In genomic region chr16:85254921-85255320, GRCh38 we compare ENCODE assay signal across 35 cellular contexts.
DNase-seq lines count a peak whose midpoint lies in the region; ATAC-seq, FAIRE-seq and TF ChIP-seq lines count a peak whose summit lies in the region.
"Had no signal": no experiment of that assay in that cellular context is flagged by ENCODE, and none has a peak within 500 bp of the region (broad histone marks: within the 10 kb centered on the region; RNA-seq: fewer than 3 reads in every experiment).

No MANE protein-coding gene starts in this region.

- no peak overlapping the region for H3K23ac ChIP-seq in neuronal stem cell (ENCODE audit: low read depth, low read length, poor library complexity)

- H3K9ac ChIP-seq in BLaER1 (no peak overlapping the region), K562 (ENCODE audit: insufficient read depth in 1 of 2, low read depth in 2 of 2, low read length in 2 of 2) (no peak overlapping the region), neuronal stem cell (ENCODE audit: low read depth, low read length, poor library complexity) (no peak overlapping the region)
- H3K9ac ChIP-seq: BLaER1 treated with 17β-estradiol and CSF1 and Interleukin-3, amounts not matched to agents 10 nM and 100 nM had no signal

- H2AFZ ChIP-seq in K562 (ENCODE audit: low read depth, low read length) (no peak overlapping the region), neuronal stem cell (ENCODE audit: low read length) (no peak overlapping the region)

- H3K4me1 Mint-ChIP-seq in CD14-positive monocyte = peaks cover 1% of the 10 kb centered on the region
- H3K4me1 Mint-ChIP-seq: CD4-positive, alpha-beta memory T cell; CD4-positive, CD25-positive, alpha-beta regulatory T cell; CD8-positive, alpha-beta memory T cell had no signal

- H3K27ac Mint-ChIP-seq in CD14-positive monocyte = no peak overlapping the region
- H3K27ac Mint-ChIP-seq: B cell; CD4-positive, alpha-beta memory T cell; CD4-positive, alpha-beta T cell; CD8-positive, alpha-beta memory T cell; CD8-positive, alpha-beta T cell had no signal

- intact Hi-C loops in K562 (cut with micrococcal nuclease) (no loop called here), CD14-positive monocyte (cut with micrococcal nuclease) (no loop called here), head of caudate nucleus (cut with DNase I) (no loop called here), gastrocnemius medialis (cut with DNase I; ENCODE audit: low total_unique reads) (no loop called here)

- H3K9me1 ChIP-seq in K562 (ENCODE audit: control insufficient read depth, insufficient read depth, low read length) = peaks cover 7% of the 10 kb centered on the region

- H3K36me3 ChIP-seq in BLaER1 (no peaks in the 10 kb centered on the region), HEK293 (ENCODE audit: control insufficient read depth in 2 of 2, insufficient read depth in 1 of 2, low read length in 2 of 2) (no peaks in the 10 kb centered on the region), K562 (ENCODE audit: control insufficient read depth, insufficient read depth, low read length) (no peaks in the 10 kb centered on the region), neuronal stem cell (replicated peaks in 1 of 2; ENCODE audit: control insufficient read depth in 2 of 2, insufficient read depth in 2 of 2, low read length in 2 of 2) (no peaks in the 10 kb centered on the region), gastrocnemius medialis (no peaks in the 10 kb centered on the region), H7 (replicated peaks; ENCODE audit: control insufficient read depth, insufficient read depth, low read length) (no peaks in the 10 kb centered on the region)
- H3K36me3 ChIP-seq: BLaER1 treated with 17β-estradiol and CSF1 and Interleukin-3, amounts not matched to agents 10 nM and 100 nM had no signal

- H2BK5ac ChIP-seq in neuronal stem cell (ENCODE audit: low read length) = no peak overlapping the region

- DNase-seq in K562 (ENCODE audit: extremely low read depth in 1 of 4, low spot score in 3 of 4) (no peak), neuronal stem cell (ENCODE audit: low spot score) (no peak), CD14-positive monocyte (ENCODE audit: low spot score) (no peak), head of caudate nucleus (no peak), gastrocnemius medialis (no peak), H7 (no peak)
- DNase-seq: 8988T; ACHN; AML-193; BE2C; C1 segment of cervical spinal cord; Caco-2; Calu3; CD4-positive, alpha-beta T cell; CD4-positive, CD25-positive, alpha-beta regulatory T cell; CD8-positive, alpha-beta memory T cell; CD8-positive, alpha-beta T cell; COR-L47; DMS 273 treated with DMSO at 0.1 percent for 48 hours; DMS153; DMS53; DMS79; DMS79 treated with DMSO at 0.1 percent for 48 hours; DND-41; EL had no signal

- peaks cover 6% of the 10 kb centered on the region; the same call in 2 of the 3 replicates for H3K79me2 ChIP-seq in K562 (ENCODE audit: control insufficient read depth, insufficient read depth, low read length)

- TF ChIP-seq CTCF in HEK293 (tag by site-specific recombination; IDR thresholded peaks at IDR 0.05) = no peak
- TF ChIP-seq CTCF in K562 (IDR thresholded peaks at IDR 0.05 in 2 of 3, conservative IDR thresholded peaks at IDR 0.05 in 1 of 3; ENCODE audit: insufficient read depth in 2 of 3, low read depth in 1 of 3, low read length in 3 of 3) = no peak
- no peak for TF ChIP-seq CTCF in CD14-positive monocyte (IDR thresholded peaks at IDR 0.05)
- TF ChIP-seq CTCF in gastrocnemius medialis (IDR thresholded peaks at IDR 0.05 in 4 of 5, conservative IDR thresholded peaks at IDR 0.05 in 1 of 5) = no peak

- BruUV-seq in K562 (replicated peaks; lab: Mats Ljungman, UMichigan) = no TSS peak

- H4K20me1 ChIP-seq in BLaER1 (no peaks in the 10 kb centered on the region), K562 (replicated peaks; ENCODE audit: control insufficient read depth, insufficient read depth, low read length) (peaks cover 55% of the 10 kb centered on the region)

- TF ChIP-seq POLR2A in K562 (conservative IDR thresholded peaks at IDR 0.05) = no peak
- no peak for TF ChIP-seq POLR2A in gastrocnemius medialis (IDR thresholded peaks at IDR 0.05)

- H3K27ac ChIP-seq in BLaER1 = peak overlapping the region; percentile 7; the same call in 1 of the 2 replicates
- no peak overlapping the region for H3K27ac ChIP-seq in HEK293 (ENCODE audit: extremely low read depth, low read depth, low read length)
- H3K27ac ChIP-seq in K562 (ENCODE audit: extremely low read depth, low read depth, low read length) = no peak overlapping the region
- no peak overlapping the region for H3K27ac ChIP-seq in neuronal stem cell (replicated peaks; ENCODE audit: low read length)
- H3K27ac ChIP-seq in gastrocnemius medialis = no peak overlapping the region
- H3K27ac ChIP-seq: 22Rv1; A549; BLaER1 treated with 17β-estradiol and CSF1 and Interleukin-3, amounts not matched to agents 10 nM and 100 nM; C4-2B had no signal

- no peak overlapping the region for H3K14ac ChIP-seq in neuronal stem cell (ENCODE audit: low read length)

- H3K36me3 Mint-ChIP-seq in CD14-positive monocyte = no peaks in the 10 kb centered on the region
- H3K36me3 Mint-ChIP-seq: CD4-positive, alpha-beta memory T cell; CD4-positive, CD25-positive, alpha-beta regulatory T cell; CD8-positive, alpha-beta memory T cell; CD8-positive, alpha-beta T cell had no signal

- H3K4me3 ChIP-seq in BLaER1 (no peak overlapping the region), HEK293 (ENCODE audit: low read depth, low read length) (no peak overlapping the region), K562 (no peak overlapping the region), neuronal stem cell (ENCODE audit: low read length in 2 of 2) (no peak overlapping the region), gastrocnemius medialis (no peak overlapping the region), H7 (ENCODE audit: insufficient read depth, low read depth, low read length) (no peak overlapping the region)
- H3K4me3 ChIP-seq: A549; BLaER1 treated with 17β-estradiol and CSF1 and Interleukin-3, amounts not matched to agents 10 nM and 100 nM had no signal

- WGBS in K562 (ENCODE audit: insufficient coverage, low coverage, missing lambda C conversion rate) = 86% methylated on average over 11 of the region's 24 CpGs
- WGBS in neuronal stem cell (ENCODE audit: extremely low coverage in 2 of 2, insufficient read length in 2 of 2, insufficient replicate concordance in 1 of 2), 2 donors = no CpG with 5 or more reads among the region's 24 CpGs

- ATAC-seq in K562 (no peak), gastrocnemius medialis (no peak)
- ATAC-seq: A549; CD8-positive, alpha-beta T cell had no signal

- in situ Hi-C loops in K562 (cut with MboI) = loop anchor here (10.0 kb wide), 1 partner anchor 140 kb away; the partner anchor contains the start of gene CIBAR2
- in situ Hi-C loops in gastrocnemius medialis (cut with MboI; ENCODE audit: low sequenced_read_pairs in 4 of 4) = loop anchor here in 1 of 4 donors (25.0 kb wide), 1 partner anchor 457 kb away; no protein-coding TSS in a partner anchor

- TF ChIP-seq RAD21 in K562 (CRISPR knock-in tag; conservative IDR thresholded peaks at IDR 0.05 in 1 of 2, IDR thresholded peaks at IDR 0.05 in 1 of 2) = no peak

- no peak for FAIRE-seq in K562 (lab: Jason Lieb, UNC)
- FAIRE-seq: A204.1, A549, D721Med had no signal

- H3K18ac ChIP-seq in neuronal stem cell (ENCODE audit: low read length) = peak overlapping the region; percentile 77

- POLR2A ChIA-PET in HEK293 (lab: Yijun Ruan, JAX) (no interaction called here), K562 (lab: Yijun Ruan, JAX) (interaction anchor here (0.6 to 2.0 kb wide), 2 partner anchors 12 to 84 kb away, joined by 4 read pairs; no protein-coding TSS in a partner anchor)

- H2BK120ac ChIP-seq in neuronal stem cell (ENCODE audit: low read depth, low read length) = no peak overlapping the region

- no peak overlapping the region for H3K4me3 Mint-ChIP-seq in CD14-positive monocyte
- H3K4me3 Mint-ChIP-seq: B cell; CD4-positive, alpha-beta memory T cell; CD4-positive, alpha-beta T cell; CD4-positive, CD25-positive, alpha-beta regulatory T cell; CD8-positive, alpha-beta memory T cell; CD8-positive, alpha-beta T cell had no signal

- H3K4me2 ChIP-seq in BLaER1 (no peak overlapping the region), K562 (ENCODE audit: insufficient read depth, low read length) (no peak overlapping the region), neuronal stem cell (ENCODE audit: insufficient read depth, low read length, poor library complexity, severe bottlenecking) (no peak overlapping the region)
- H3K4me2 ChIP-seq: A549 had no signal

- no peaks in the 10 kb centered on the region for H3K27me3 ChIP-seq in BLaER1
- H3K27me3 ChIP-seq in K562 (ENCODE audit: control insufficient read depth in 2 of 2, insufficient read depth in 2 of 2, low read length in 2 of 2) = no peaks in the 10 kb centered on the region
- no peaks in the 10 kb centered on the region for H3K27me3 ChIP-seq in neuronal stem cell (ENCODE audit: control insufficient read depth in 3 of 3, insufficient read depth in 3 of 3, low read depth in 1 of 3, low read length in 3 of 3)
- no peaks in the 10 kb centered on the region for H3K27me3 ChIP-seq in gastrocnemius medialis
- no peaks in the 10 kb centered on the region for H3K27me3 ChIP-seq in H7 (ENCODE audit: control insufficient read depth, insufficient read depth, low read length)
- H3K27me3 ChIP-seq: BE2C had no signal

- peak overlapping the region; percentile 76 for H4K8ac ChIP-seq in neuronal stem cell (ENCODE audit: low read depth, low read length)

- TF ChIP-seq EP300 in K562 (IDR thresholded peaks at IDR 0.05; ENCODE audit: low read length) = no peak

- peak overlapping the region; percentile 95 for H2AK5ac ChIP-seq in neuronal stem cell (ENCODE audit: low read depth, low read length)

- CTCF ChIA-PET in HEK293 (lab: Yijun Ruan, JAX) = interaction anchor here (1.1 to 3.1 kb wide), 4 partner anchors 8 to 140 kb away, joined by 3 to 29 read pairs (median 14); no protein-coding TSS in a partner anchor
- CTCF ChIA-PET in K562 (lab: Yijun Ruan, JAX; ENCODE audit: low intra/inter-chr PET ratio) = interaction anchor here (0.6 kb wide), 1 partner anchor 137 kb away, joined by 5 read pairs; no protein-coding TSS in a partner anchor

- H3K79me1 ChIP-seq in neuronal stem cell (ENCODE audit: low read depth, low read length) = no peaks in the 10 kb centered on the region

- peaks cover 22 to 24% (median 24%) of the 10 kb centered on the region in 3 donors for H3K27me3 Mint-ChIP-seq in CD14-positive monocyte (ENCODE audit: low read depth in 3 of 3)

- H2BK12ac ChIP-seq in neuronal stem cell (ENCODE audit: low read length) = peak overlapping the region; percentile 67

- no peak overlapping the region for H4K91ac ChIP-seq in neuronal stem cell (ENCODE audit: low read depth, low read length, poor library complexity)

- no peaks in the 10 kb centered on the region for H3K9me3 Mint-ChIP-seq in CD14-positive monocyte
- H3K9me3 Mint-ChIP-seq: CD4-positive, alpha-beta memory T cell; CD4-positive, alpha-beta T cell; CD4-positive, CD25-positive, alpha-beta regulatory T cell; CD8-positive, alpha-beta memory T cell; CD8-positive, alpha-beta T cell had no signal

- H2BK15ac ChIP-seq in neuronal stem cell (ENCODE audit: low read length) = no peak overlapping the region

- H3K4me1 ChIP-seq in BLaER1 (peaks cover 94% of the 10 kb centered on the region), HEK293 (ENCODE audit: control insufficient read depth, insufficient read depth, low read length) (no peaks in the 10 kb centered on the region), K562 (replicated peaks in 1 of 2; ENCODE audit: control insufficient read depth in 2 of 2, insufficient read depth in 2 of 2, low read length in 2 of 2) (peaks cover 2 to 52% of the 10 kb centered on the region in 2 experiments; a peak in 3 of 5 replicates), neuronal stem cell (ENCODE audit: control insufficient read depth in 2 of 2, insufficient read depth in 1 of 2, low read depth in 1 of 2, low read length in 2 of 2) (peaks cover 16 to 44% of the 10 kb centered on the region in 2 donors), gastrocnemius medialis (no peaks in the 10 kb centered on the region)
- H3K4me1 ChIP-seq: A549, Caco-2 had no signal

- H3K9me3 ChIP-seq in BLaER1 (no peaks in the 10 kb centered on the region), HEK293 (ENCODE audit: control insufficient read depth, insufficient read depth, low read depth, low read length) (no peaks in the 10 kb centered on the region), K562 (replicated peaks; ENCODE audit: control insufficient read depth, insufficient read depth, low read depth, low read length) (no peaks in the 10 kb centered on the region), neuronal stem cell (replicated peaks in 1 of 2; ENCODE audit: control insufficient read depth in 2 of 2, insufficient read depth in 1 of 2, low read depth in 1 of 2, low read length in 2 of 2) (no peaks in the 10 kb centered on the region), gastrocnemius medialis (no peaks in the 10 kb centered on the region)
- H3K9me3 ChIP-seq: A549; BE2C; BLaER1 treated with 17β-estradiol and CSF1 and Interleukin-3, amounts not matched to agents 10 nM and 100 nM; Caco-2 had no signal

- H3K4ac ChIP-seq in neuronal stem cell (ENCODE audit: low read length) = no peak overlapping the region
